Comparison of ENCODE assay signal across 24 cellular contexts in genomic region chr4:15171725-15172124, GRCh38.
A peak's percentile ranks its signal among the peaks of the same experiment; 100 is the strongest.
DNase-seq lines count a peak whose midpoint lies in the region; ATAC-seq, FAIRE-seq and TF ChIP-seq lines count a peak whose summit lies in the region.
"Had no signal": no experiment of that assay in that cellular context is flagged by ENCODE, and none has a peak within 500 bp of the region (broad histone marks: within the 10 kb centered on the region; RNA-seq: fewer than 3 reads in every experiment).

No MANE protein-coding gene starts in this region.

- H3K9me3 Mint-ChIP-seq in chondrocyte (ENCODE audit: low read depth) (peaks cover 14% of the 10 kb centered on the region), glutamatergic neuron (ENCODE audit: unreplicated experiment) (peaks cover 16% of the 10 kb centered on the region)

- ATAC-seq in HepG2 (no peak), right lobe of liver (no peak)
- ATAC-seq: A549; CD8-positive, alpha-beta T cell; GM12878 had no signal

- TF ChIP-seq POLR2A in HepG2 (IDR thresholded peaks at IDR 0.05; ENCODE audit: insufficient read depth in 1 of 2, low read depth in 2 of 2, low read length in 2 of 2) (no peak), right lobe of liver (IDR thresholded peaks at IDR 0.05) (no peak)

- no peaks in the 10 kb centered on the region for H3K4me1 Mint-ChIP-seq in chondrocyte (ENCODE audit: low read depth)
- peaks cover 17% of the 10 kb centered on the region for H3K4me1 Mint-ChIP-seq in glutamatergic neuron (ENCODE audit: low read depth, unreplicated experiment)
- H3K4me1 Mint-ChIP-seq: B cell had no signal

- H3K9me3 ChIP-seq in HepG2 (ENCODE audit: low read length) (peaks cover 14% of the 10 kb centered on the region), right lobe of liver (no peaks in the 10 kb centered on the region)
- H3K9me3 ChIP-seq: Caco-2 had no signal

- no peak for DNase-seq in HepG2 (ENCODE audit: low spot score)
- DNase-seq in right lobe of liver, result no peak
- DNase-seq in chondrocyte (ENCODE audit: low spot score), result no peak
- no peak for DNase-seq in glutamatergic neuron
- DNase-seq in cerebellum (ENCODE audit: low spot score), result no peak
- DNase-seq in stimulated activated CD4-positive, alpha-beta T cell treated with anti-CD3 and anti-CD28 coated beads, Interleukin-1b, Interleukin-23, amount 100 ng/mL, for 48 hours, result no peak
- no peak for DNase-seq in DMS79 (lab: John Stamatoyannopoulos, UW)
- DNase-seq: AML-193; Caco-2; Calu3; CD4-positive, alpha-beta T cell; CD8-positive, alpha-beta T cell; DND-41; EL; GDM1 had no signal

- in situ Hi-C loops in HepG2 (cut with HindIII; ENCODE audit: extremely low pct_ligation_motif_present, low pct_unique_long_range_greater_than_20kb), result loop anchor here (25.0 kb wide), 1 partner anchor 1534 kb away; the partner anchor contains the start of gene BOD1L1

- no TSS peak for BruUV-seq in HepG2 (replicated peaks; lab: Mats Ljungman, UMichigan)

- no peak for FAIRE-seq in HepG2 (lab: Jason Lieb, UNC)
- FAIRE-seq: A549, D721Med, GM12878, GM12892, GM18507 had no signal

- no peak overlapping the region for H3K9ac ChIP-seq in HepG2 (ENCODE audit: insufficient read depth, low read depth, low read length)
- H3K9ac ChIP-seq: BLaER1 treated with 17β-estradiol and CSF1 and Interleukin-3, amounts not matched to agents 10 nM and 100 nM had no signal

- no peak for TF ChIP-seq RAD21 in HepG2 (CRISPR knock-in tag; IDR thresholded peaks at IDR 0.05)

- H3K4me2 ChIP-seq in HepG2 (ENCODE audit: low read depth, low read length), result no peak overlapping the region
- H3K4me2 ChIP-seq: A549; BLaER1 treated with 17β-estradiol and CSF1 and Interleukin-3, amounts not matched to agents 10 nM and 100 nM had no signal

- TF ChIP-seq EP300 in HepG2 (IDR thresholded peaks at IDR 0.05; ENCODE audit: low read depth in 2 of 2, low read length in 2 of 2) (no peak), HepG2 (CRISPR knock-in tag; IDR thresholded peaks at IDR 0.05; ENCODE audit: borderline replicate concordance) (no peak)

- intact Hi-C loops in HepG2 (cut with micrococcal nuclease; ENCODE audit: unreplicated experiment) (no loop called here), right lobe of liver (cut with DNase I) (no loop called here)

- no peak overlapping the region for H3K4me3 Mint-ChIP-seq in chondrocyte (ENCODE audit: unreplicated experiment)
- no peak overlapping the region for H3K4me3 Mint-ChIP-seq in glutamatergic neuron (ENCODE audit: unreplicated experiment)
- H3K4me3 Mint-ChIP-seq: B cell; CD4-positive, alpha-beta T cell; CD8-positive, alpha-beta T cell had no signal

- no peaks in the 10 kb centered on the region for H3K79me2 ChIP-seq in HepG2 (ENCODE audit: insufficient read depth, low read length)

- CTCF ChIA-PET in HepG2 (lab: Yijun Ruan, JAX; ENCODE audit: low intra/inter-chr PET ratio, low total read pairs), result no interaction called here

- H2AFZ ChIP-seq in HepG2 (ENCODE audit: low read length), result no peak overlapping the region

- no peaks in the 10 kb centered on the region for H3K36me3 ChIP-seq in HepG2 (replicated peaks in 1 of 2; ENCODE audit: control insufficient read depth in 1 of 2, insufficient read depth in 2 of 2, low read length in 2 of 2)
- H3K36me3 ChIP-seq in right lobe of liver, result no peaks in the 10 kb centered on the region

- H3K36me3 Mint-ChIP-seq in chondrocyte (ENCODE audit: low read depth), result peaks cover 7% of the 10 kb centered on the region
- H3K36me3 Mint-ChIP-seq in glutamatergic neuron (ENCODE audit: unreplicated experiment), result peaks cover 15% of the 10 kb centered on the region
- H3K36me3 Mint-ChIP-seq: CD8-positive, alpha-beta T cell had no signal

- no peak overlapping the region for H3K4me3 ChIP-seq in HepG2 (replicated peaks in 1 of 3; ENCODE audit: insufficient read depth in 1 of 3, low read depth in 2 of 3, low read length in 3 of 3)
- no peak overlapping the region for H3K4me3 ChIP-seq in right lobe of liver
- H3K4me3 ChIP-seq: A549; BLaER1 treated with 17β-estradiol and CSF1 and Interleukin-3, amounts not matched to agents 10 nM and 100 nM; GM12878 had no signal

- no peak for TF ChIP-seq CTCF in HepG2 (CRISPR knock-in tag; IDR thresholded peaks at IDR 0.05)
- no peak for TF ChIP-seq CTCF in right lobe of liver (IDR thresholded peaks at IDR 0.05)
- no peak for TF ChIP-seq CTCF in chondrocyte (IDR thresholded peaks at IDR 0.05)
- no peak for TF ChIP-seq CTCF in glutamatergic neuron (IDR thresholded peaks at IDR 0.05; ENCODE audit: partially characterized antibody, unreplicated experiment)

- H3K4me1 ChIP-seq in HepG2 (ENCODE audit: insufficient read depth, low read length) (no peaks in the 10 kb centered on the region), right lobe of liver (no peaks in the 10 kb centered on the region)
- H3K4me1 ChIP-seq: A549; BLaER1 treated with 17β-estradiol and CSF1 and Interleukin-3, amounts not matched to agents 10 nM and 100 nM; Caco-2 had no signal

- no peak overlapping the region for H3K27ac ChIP-seq in HepG2 (ENCODE audit: extremely low read length, insufficient read depth, low read length)
- no peak overlapping the region for H3K27ac ChIP-seq in right lobe of liver
- H3K27ac ChIP-seq: 22Rv1; A549; BLaER1 treated with 17β-estradiol and CSF1 and Interleukin-3, amounts not matched to agents 10 nM and 100 nM; C4-2B had no signal

- no peaks in the 10 kb centered on the region for H4K20me1 ChIP-seq in HepG2 (ENCODE audit: insufficient read depth, low read length)
- H4K20me1 ChIP-seq: BLaER1 treated with 17β-estradiol and CSF1 and Interleukin-3, amounts not matched to agents 10 nM and 100 nM had no signal

- H3K27ac Mint-ChIP-seq in chondrocyte (ENCODE audit: unreplicated experiment), result peak overlapping the region; percentile 66
- H3K27ac Mint-ChIP-seq in glutamatergic neuron (ENCODE audit: unreplicated experiment), result peak overlapping the region; percentile 95
- H3K27ac Mint-ChIP-seq: B cell; CD4-positive, alpha-beta T cell; CD8-positive, alpha-beta T cell had no signal

- H3K27me3 ChIP-seq in HepG2 (ENCODE audit: control insufficient read depth in 1 of 2, insufficient read depth in 2 of 2, low read length in 2 of 2), result no peaks in the 10 kb centered on the region; a peak in 1 of 5 replicates
- H3K27me3 ChIP-seq in right lobe of liver, result no peaks in the 10 kb centered on the region
- H3K27me3 ChIP-seq: BLaER1 treated with 17β-estradiol and CSF1 and Interleukin-3, amounts not matched to agents 10 nM and 100 nM had no signal

- H3K27me3 Mint-ChIP-seq in chondrocyte (ENCODE audit: low read depth) (no peaks in the 10 kb centered on the region), glutamatergic neuron (ENCODE audit: unreplicated experiment) (peaks cover 2% of the 10 kb centered on the region)

- POLR2A ChIA-PET in HepG2 (lab: Yijun Ruan, JAX), result no interaction called here

TF ChIP-seq in HepG2, 621 proteins besides CTCF, POLR2A, EP300 and RAD21:
- TF ChIP-seq ZNF644 (CRISPR knock-in tag; IDR thresholded peaks at IDR 0.05; ENCODE audit: low read depth), result no peak
- peak; percentile 93; the same call in 1 of the 2 replicates for TF ChIP-seq ZFP1 (CRISPR knock-in tag; IDR thresholded peaks at IDR 0.05)
TF ChIP-seq in HepG2: peak in this region for 1.
